27 cellular contexts compared by ENCODE assay signal in the genomic region with DNA sequence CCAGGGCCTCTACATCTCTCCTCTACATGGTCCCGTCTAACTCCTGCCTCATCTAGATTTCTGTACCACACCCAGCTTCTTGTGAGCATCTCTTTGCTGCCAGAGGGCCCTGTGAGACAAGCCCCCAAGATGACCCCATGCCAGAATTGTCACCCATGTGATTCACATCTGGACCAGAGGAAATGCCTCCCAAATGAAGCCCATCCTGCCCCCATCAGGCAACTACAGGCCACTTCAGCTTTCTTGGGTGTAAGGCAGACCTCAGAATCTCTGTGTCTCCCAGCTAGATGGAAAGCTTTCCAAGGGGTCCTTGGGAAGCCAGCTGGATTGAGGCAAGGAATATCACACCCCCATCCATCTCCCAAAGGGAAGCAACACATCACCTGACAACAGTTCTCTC. TPM values are rescaled to one million over a fixed set of nuclear protein-coding genes. Genes with fewer than 3 reads are reported as not detected.
DNase-seq lines count a peak whose midpoint lies in the region; ATAC-seq and TF ChIP-seq lines count a peak whose summit lies in the region.
"Had no signal": no experiment of that assay in that cellular context is flagged by ENCODE, and none has a peak within 500 bp of the region (broad histone marks: within the 10 kb centered on the region; RNA-seq: fewer than 3 reads in every experiment).

No MANE protein-coding gene starts in this region.

- H3K4me1 ChIP-seq in A673 (ENCODE audit: insufficient read depth, low read length, poor library complexity, severe bottlenecking) (no peaks in the 10 kb centered on the region), OCI-LY7 (ENCODE audit: insufficient read depth, low read length, poor library complexity, severe bottlenecking) (no peaks in the 10 kb centered on the region), foreskin keratinocyte (no peaks in the 10 kb centered on the region)
- H3K4me1 ChIP-seq: HAP-1, right atrium auricular region had no signal

- peak; percentile 28; the same call in 1 of the 2 replicates for TF ChIP-seq CTCF in A673 (conservative IDR thresholded peaks at IDR 0.05; ENCODE audit: low read depth, low read length)
- 0 out of 2 replicates have a peak, but pooled peaks have one; percentile 12 for TF ChIP-seq CTCF in GM12874 (IDR thresholded peaks at IDR 0.05; ENCODE audit: insufficient read depth, low read depth, low read length)
- peak; percentile 46 for TF ChIP-seq CTCF in OCI-LY7 (conservative IDR thresholded peaks at IDR 0.05; ENCODE audit: low read length)
- TF ChIP-seq CTCF in foreskin keratinocyte (conservative IDR thresholded peaks at IDR 0.05): peak; percentile 10
- TF ChIP-seq CTCF in coronary artery (IDR thresholded peaks at IDR 0.05): no peak

- H2AFZ ChIP-seq in OCI-LY7 (ENCODE audit: low read length): no peak overlapping the region
- H2AFZ ChIP-seq: parathyroid adenoma had no signal

- no peak overlapping the region for H3K4me2 ChIP-seq in OCI-LY7 (ENCODE audit: low read length)
- H3K4me2 ChIP-seq: BLaER1 treated with 17β-estradiol and CSF1 and Interleukin-3, amounts not matched to agents 10 nM and 100 nM had no signal

- H3K27me3 ChIP-seq in A673 (replicated peaks; ENCODE audit: insufficient read depth, low read depth, low read length, poor library complexity) (no peaks in the 10 kb centered on the region), foreskin keratinocyte (no peaks in the 10 kb centered on the region)
- H3K27me3 ChIP-seq: BLaER1 treated with 17β-estradiol and CSF1 and Interleukin-3, amounts not matched to agents 10 nM and 100 nM; MG63; right atrium auricular region; transverse colon had no signal

- CTCF ChIA-PET in A673 (lab: Charles Lee): no interaction called here
- CTCF ChIA-PET in OCI-LY7 (lab: Charles Lee; ENCODE audit: unreplicated experiment): interaction anchor here (1.1 kb wide), 1 partner anchor 29 kb away, joined by 3 read pairs; no protein-coding TSS in a partner anchor

- no peaks in the 10 kb centered on the region; the same call in 1 of the 2 replicates for H4K20me1 ChIP-seq in OCI-LY7 (ENCODE audit: insufficient read depth, low read length)
- H4K20me1 ChIP-seq: BLaER1 treated with 17β-estradiol and CSF1 and Interleukin-3, amounts not matched to agents 10 nM and 100 nM had no signal

- H3K79me2 ChIP-seq in OCI-LY7 (ENCODE audit: insufficient read depth, low read depth, low read length): no peaks in the 10 kb centered on the region
- H3K79me2 ChIP-seq: parathyroid adenoma had no signal

- intact Hi-C loops in A673 (cut with micrococcal nuclease; ENCODE audit: unreplicated experiment) (no loop called here), OCI-LY7 (cut with micrococcal nuclease; ENCODE audit: unreplicated experiment) (no loop called here)

- no peaks in the 10 kb centered on the region for H3K9me2 ChIP-seq in OCI-LY7 (ENCODE audit: insufficient read depth, low read length)

- BruUV-seq in A673 (replicated peaks; lab: Mats Ljungman, UMichigan) (no TSS peak), OCI-LY7 (replicated peaks; lab: Mats Ljungman, UMichigan) (no TSS peak)

- DNase-seq in A673 (ENCODE audit: low spot score) (no peak), OCI-LY7 (ENCODE audit: low spot score) (no peak), foreskin keratinocyte (no peak), DMS 273 treated with DMSO at 0.1 percent for 48 hours (lab: John Stamatoyannopoulos, UW) (no peak), coronary artery (ENCODE audit: low spot score) (no peak)
- DNase-seq: activated CD4-positive, alpha-beta T cell treated with anti-CD3 and anti-CD28 coated beads for 36 hours; activated effector memory CD4-positive, alpha-beta T cell treated with anti-CD3 and anti-CD28 coated beads, Interleukin-2, amount 50 U/mL, for 16 hours; activated T-cell treated with anti-CD3 and anti-CD28 coated beads, Interleukin-2, amount 50 U/mL, for 1 hour; DMS79; GF-D8; glutamatergic neuron; MG63; NCI-H1417; NCI-H2029 treated with DMSO at 0.1 percent for 48 hours; NCI-H345; NCI-H748 treated with DMSO at 0.1 percent for 48 hours; stimulated activated CD4-positive, alpha-beta T cell treated with anti-CD3 and anti-CD28 coated beads, Interleukin-2, amount 100 ng/mL, for 24 hours; transverse colon had no signal

- H3K9me3 ChIP-seq in A673 (ENCODE audit: low read depth, low read length, poor library complexity, severe bottlenecking) (no peaks in the 10 kb centered on the region), OCI-LY7 (ENCODE audit: low read length) (no peaks in the 10 kb centered on the region)
- H3K9me3 ChIP-seq: MG63, transverse colon had no signal

- H3K27ac ChIP-seq in A673 (ENCODE audit: low read depth, low read length, poor library complexity, severe bottlenecking): no peak overlapping the region
- no peak overlapping the region for H3K27ac ChIP-seq in OCI-LY7 (ENCODE audit: low read depth, low read length, poor library complexity, severe bottlenecking)
- H3K27ac ChIP-seq in foreskin keratinocyte: no peak overlapping the region
- no peak overlapping the region for H3K27ac ChIP-seq in coronary artery
- H3K27ac ChIP-seq: BLaER1 treated with 17β-estradiol and CSF1 and Interleukin-3, amounts not matched to agents 10 nM and 100 nM; epithelial cell of prostate; parathyroid adenoma; right atrium auricular region; transverse colon had no signal

- H3K4me3 ChIP-seq in A673 (ENCODE audit: low read depth, low read length, poor library complexity, severe bottlenecking) (no peak overlapping the region), OCI-LY7 (ENCODE audit: low read depth, low read length, poor library complexity, severe bottlenecking) (no peak overlapping the region), coronary artery (no peak overlapping the region)
- H3K4me3 ChIP-seq: BLaER1 treated with 17β-estradiol and CSF1 and Interleukin-3, amounts not matched to agents 10 nM and 100 nM; HAP-1; lung; MG63; right atrium auricular region; transverse colon had no signal

- POLR2A ChIA-PET in A673 (lab: Charles Lee; ENCODE audit: low non-redundant PET) (no interaction called here), OCI-LY7 (lab: Charles Lee) (interaction anchor here (1.1 kb wide), 1 partner anchor 27 kb away, joined by 7 read pairs; no protein-coding TSS in a partner anchor)

- ATAC-seq in foreskin keratinocyte: no peak
- ATAC-seq in GM19328 (IDR thresholded peaks at IDR 0.05; ENCODE audit: unreplicated experiment): no peak
- no peak for ATAC-seq in HG03097 (IDR thresholded peaks at IDR 0.05; ENCODE audit: low FRiP score, unreplicated experiment)
- ATAC-seq: activated CD4-positive, alpha-beta T cell treated with anti-CD3 and anti-CD28 coated beads for 36 hours had no signal

- no peaks in the 10 kb centered on the region for H3K36me3 ChIP-seq in A673 (ENCODE audit: insufficient read depth, low read length, poor library complexity, severe bottlenecking)
- H3K36me3 ChIP-seq in OCI-LY7 (ENCODE audit: insufficient read depth, low read length): no peaks in the 10 kb centered on the region
- H3K36me3 ChIP-seq: HAP-1, MG63, right atrium auricular region, transverse colon had no signal

RNA-seq across cellular contexts. Expression of gene OAS3, which starts 9.3 kb away (rescaled TPM):
- 36.9 and 42.6 TPM in 2 replicates for total RNA-seq in A673 (2021)
- total RNA-seq in OCI-LY7 (2014; rRNA removed; shearing (Covaris generic)): 0.79 and 4.7 TPM in 2 replicates
- 5.4 and 9.2 TPM in 2 replicates for total RNA-seq in OCI-LY7 (2022)
- 143 and 185 TPM in 2 replicates for total RNA-seq in foreskin keratinocyte
- 55.9 and 59.9 TPM in 2 replicates for polyA plus RNA-seq in foreskin keratinocyte

RNA-seq across cellular contexts. Expression of gene OAS1, which starts 22.2 kb away (rescaled TPM):
- total RNA-seq in A673 (2021) (12.4 and 15.6 TPM in 2 replicates), OCI-LY7 (2022) (53.7 and 56.3 TPM in 2 replicates), foreskin keratinocyte (78.5 and 108 TPM in 2 replicates)
- total RNA-seq in OCI-LY7 (2014; rRNA removed; shearing (Covaris generic)): 40.3 and 49.6 TPM in 2 replicates
- polyA plus RNA-seq in foreskin keratinocyte: 77.4 and 98.9 TPM in 2 replicates

RNA-seq across cellular contexts. Expression of gene OAS2, which starts 49.3 kb away (rescaled TPM):
- total RNA-seq in A673 (2021) (not detected in 2 replicates), OCI-LY7 (2022) (46.8 and 52.6 TPM in 2 replicates), foreskin keratinocyte (124 and 157 TPM in 2 replicates)
- 22.7 and 33.2 TPM in 2 replicates for total RNA-seq in OCI-LY7 (2014; rRNA removed; shearing (Covaris generic))
- polyA plus RNA-seq in foreskin keratinocyte: 52.1 and 57.1 TPM in 2 replicates

Comparison
In these comparisons a context has a peak if more than half of its experiments do, and no peak if none do; other contexts are left out.
1. RNA of gene OAS2, which starts 49.3 kb away (total RNA-seq): 124 to 157 TPM in foreskin keratinocyte and 22.7 to 52.6 TPM in OCI-LY7; not detected in A673; every median in the first group is over 10 times any median in the second.